ENCODE assay signal across 8 cellular contexts in the genomic region with DNA sequence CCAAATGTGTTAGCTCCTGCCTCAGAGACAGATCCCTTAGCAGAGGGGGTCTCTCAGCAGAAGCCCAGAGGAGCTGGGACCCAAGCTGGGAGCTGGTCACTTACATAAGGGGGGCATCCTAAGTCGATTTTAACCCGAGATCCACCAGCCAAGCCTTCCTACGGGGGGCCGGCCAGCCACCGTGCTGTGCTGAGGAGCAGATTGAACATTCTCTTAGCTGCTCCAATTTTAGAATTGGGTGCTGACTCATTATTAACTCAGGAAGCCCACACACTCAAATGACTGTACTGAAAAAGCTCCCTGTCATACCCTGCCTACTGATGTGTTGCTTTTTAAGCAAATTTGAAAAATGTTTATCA.
DNase-seq lines count a peak whose midpoint lies in the region; ATAC-seq and TF ChIP-seq lines count a peak whose summit lies in the region.
"Not testable (repeated sequence)": the region's sequence is repeated elsewhere in the genome, so short reads cannot be mapped to it uniquely, and the experiment has no call there.

No MANE protein-coding gene starts in this region.

- peak overlapping the region; percentile 73 for H3K9ac ChIP-seq in PC-3 (ENCODE audit: low read length)

- H3K4me2 ChIP-seq in PC-3 (ENCODE audit: low read length) = peak overlapping the region; percentile 80

- H3K9me3 Mint-ChIP-seq in mesothelial cell of epicardium = not testable (repeated sequence)

- peaks cover 27% of the 10 kb centered on the region for H3K4me1 ChIP-seq in PC-3 (ENCODE audit: insufficient read depth, low read length)
- not testable (repeated sequence) for H3K4me1 ChIP-seq in thymus (ENCODE audit: control insufficient read depth, insufficient read depth, low read length)

- not testable (repeated sequence) for H3K27me3 ChIP-seq in PC-3 (ENCODE audit: low read length); thymus (ENCODE audit: control insufficient read depth, insufficient read depth)

- 2% methylated on average over 5 of the region's 5 CpGs for WGBS in thymus

- DNase-seq in ELF-1 (ENCODE audit: low read depth, low spot score) (peak; percentile 29), PC-3 (peak; percentile 4)
- peak; percentile 27 for DNase-seq in activated T-helper 9 cell treated with anti-CD3 and anti-CD28 coated beads, Interleukin-2, amount 50 U/mL, for 16 hours (ENCODE audit: low read depth)
- DNase-seq in erythroblast (lab: John Stamatoyannopoulos, UW); mesothelial cell of epicardium (ENCODE audit: low spot score in 2 of 2, unreplicated experiment in 2 of 2): not testable (repeated sequence)

- ATAC-seq in GM21526 (IDR thresholded peaks at IDR 0.05; ENCODE audit: low FRiP score, unreplicated experiment) (peak; percentile 65), HG03135 (IDR thresholded peaks at IDR 0.05; ENCODE audit: unreplicated experiment) (peak; percentile 79), PC-3 (peak; percentile 48)

- TF ChIP-seq POLR2A in erythroblast (IDR thresholded peaks at IDR 0.05; ENCODE audit: low read length) = peak; percentile 4

- not testable (repeated sequence) for TF ChIP-seq CTCF in PC-3 (conservative IDR thresholded peaks at IDR 0.05; ENCODE audit: low read depth, low read length); mesothelial cell of epicardium (IDR thresholded peaks at IDR 0.05; ENCODE audit: unreplicated experiment)

- not testable (repeated sequence) for H3F3A ChIP-seq in PC-3 (ENCODE audit: low read length, unreplicated experiment)

- peaks cover 14% of the 10 kb centered on the region for H3K4me1 Mint-ChIP-seq in mesothelial cell of epicardium

- H3K9me3 ChIP-seq in PC-3 (ENCODE audit: low read length); thymus (ENCODE audit: control insufficient read depth): not testable (repeated sequence)

- POLR2A ChIA-PET in PC-3 (lab: Charles Lee; ENCODE audit: unreplicated experiment) = not testable (repeated sequence)

- H3K9me2 ChIP-seq in PC-3 (replicated peaks; ENCODE audit: low read length) = not testable (repeated sequence)

- CTCF ChIA-PET in PC-3 (lab: Charles Lee) = interaction anchor here (0.7 kb wide), 1 partner anchor 24 kb away, joined by 3 read pairs; no protein-coding TSS in a partner anchor

- H3K4me3 ChIP-seq in PC-3 (ENCODE audit: low read length) = peak overlapping the region; percentile 69
- not testable (repeated sequence) for H3K4me3 ChIP-seq in thymus (ENCODE audit: low read length)

- H3K27me3 Mint-ChIP-seq in mesothelial cell of epicardium (ENCODE audit: low read depth) = not testable (repeated sequence)

- peak overlapping the region; percentile 91 for H3K27ac Mint-ChIP-seq in mesothelial cell of epicardium

- intact Hi-C loops in PC-3 (cut with micrococcal nuclease) = not testable (repeated sequence)

- not testable (repeated sequence) for BruUV-seq in PC-3 (replicated peaks; lab: Mats Ljungman, UMichigan)

- peak overlapping the region; percentile 38 for H3K4me3 Mint-ChIP-seq in mesothelial cell of epicardium

- not testable (repeated sequence) for H4K20me1 ChIP-seq in PC-3 (ENCODE audit: low read length)

- H3K27ac ChIP-seq in PC-3 (ENCODE audit: low read length) (peak overlapping the region; percentile 75), thymus (ENCODE audit: low read depth) (peak overlapping the region; percentile 31)

- H3K79me2 ChIP-seq in PC-3 (ENCODE audit: low read length) = peaks cover 42% of the 10 kb centered on the region

- H3K36me3 Mint-ChIP-seq in mesothelial cell of epicardium = not testable (repeated sequence)

- H3K36me3 ChIP-seq in PC-3 (ENCODE audit: low read depth, low read length); thymus (ENCODE audit: control insufficient read depth, insufficient read depth): not testable (repeated sequence)

- H2AFZ ChIP-seq in PC-3 (ENCODE audit: low read length) = not testable (repeated sequence)
